In genomic region chrX:139538907-139539593, GRCh38 we compare ENCODE assay signal across 21 cellular contexts. TPM values are rescaled to one million over a fixed set of nuclear protein-coding genes. Genes with fewer than 3 reads are reported as not detected.
DNase-seq lines count a peak whose midpoint lies in the region; ATAC-seq and TF ChIP-seq lines count a peak whose summit lies in the region.
"Had no signal": no experiment of that assay in that cellular context is flagged by ENCODE, and none has a peak within 500 bp of the region (broad histone marks: within the 10 kb centered on the region; RNA-seq: fewer than 3 reads in every experiment).

No MANE protein-coding gene starts in this region.

- no peaks in the 10 kb centered on the region for H3K9me3 ChIP-seq in upper lobe of left lung
- H3K9me3 ChIP-seq: testis had no signal

- no peaks in the 10 kb centered on the region; the same call in 1 of the 2 replicates for H3K27me3 Mint-ChIP-seq in HFFc6 (ENCODE audit: insufficient read depth)
- H3K27me3 Mint-ChIP-seq: progenitor cell of endocrine pancreas had no signal

- TF ChIP-seq EP300 in upper lobe of left lung (IDR thresholded peaks at IDR 0.05), result no peak

- H3K36me3 ChIP-seq in upper lobe of left lung, result no peaks in the 10 kb centered on the region

- TF ChIP-seq CTCF in HFFc6 (IDR thresholded peaks at IDR 0.05), result no peak
- TF ChIP-seq CTCF in upper lobe of left lung (IDR thresholded peaks at IDR 0.05), result no peak

- H3K9me3 Mint-ChIP-seq in HFFc6, result no peaks in the 10 kb centered on the region
- H3K9me3 Mint-ChIP-seq: activated naive CD4-positive, alpha-beta T cell treated with anti-CD3 and anti-CD28 coated beads for 36 hours; naive thymus-derived CD8-positive, alpha-beta T cell had no signal

- no peak overlapping the region for H3K4me3 ChIP-seq in upper lobe of left lung
- H3K4me3 ChIP-seq: testis had no signal

- ATAC-seq in GM18873 (IDR thresholded peaks at IDR 0.05; ENCODE audit: low FRiP score, unreplicated experiment), result peak; percentile 61
- peak; percentile 79 for ATAC-seq in GM21390 (IDR thresholded peaks at IDR 0.05; ENCODE audit: unreplicated experiment)
- peak; percentile 85 for ATAC-seq in HG03064 (IDR thresholded peaks at IDR 0.05; ENCODE audit: low read depth, unreplicated experiment)
- peak; percentile 97 for ATAC-seq in HG03571 (IDR thresholded peaks at IDR 0.05; ENCODE audit: unreplicated experiment)
- no peak for ATAC-seq in GM18519 (IDR thresholded peaks at IDR 0.05; ENCODE audit: low FRiP score, unreplicated experiment)
- ATAC-seq in upper lobe of left lung (ENCODE audit: low FRiP score in 2 of 2), result no peak
- ATAC-seq: naive thymus-derived CD8-positive, alpha-beta T cell had no signal

- H3K4me1 ChIP-seq in upper lobe of left lung, result no peaks in the 10 kb centered on the region
- H3K4me1 ChIP-seq: testis had no signal

- H3K36me3 Mint-ChIP-seq in HFFc6 (ENCODE audit: low read depth), result no peaks in the 10 kb centered on the region
- H3K36me3 Mint-ChIP-seq: naive thymus-derived CD8-positive, alpha-beta T cell had no signal

- H3K27me3 ChIP-seq in upper lobe of left lung, result no peaks in the 10 kb centered on the region
- H3K27me3 ChIP-seq: testis had no signal

- no peak overlapping the region for H3K4me3 Mint-ChIP-seq in HFFc6
- H3K4me3 Mint-ChIP-seq: activated naive CD4-positive, alpha-beta T cell treated with anti-CD3 and anti-CD28 coated beads for 36 hours; naive thymus-derived CD8-positive, alpha-beta T cell had no signal

- 45 to 46% methylated on average over 2 of the region's 2 CpGs for whole genome bisulfite sequencing in upper lobe of left lung, 2 donors

- H3K4me1 Mint-ChIP-seq in HFFc6 (ENCODE audit: low read depth), result no peaks in the 10 kb centered on the region
- H3K4me1 Mint-ChIP-seq: naive thymus-derived CD8-positive, alpha-beta T cell had no signal

- H3K27ac Mint-ChIP-seq in HFFc6, result no peak overlapping the region
- H3K27ac Mint-ChIP-seq: activated naive CD4-positive, alpha-beta T cell treated with anti-CD3 and anti-CD28 coated beads for 36 hours; naive thymus-derived CD8-positive, alpha-beta T cell; progenitor cell of endocrine pancreas had no signal

- no peak for DNase-seq in HFFc6
- DNase-seq in NCI-H524 treated with DMSO at 0.1 percent for 48 hours (lab: John Stamatoyannopoulos, UW), result no peak
- no peak for DNase-seq in upper lobe of left lung
- DNase-seq: activated naive CD4-positive, alpha-beta T cell treated with anti-CD3 and anti-CD28 coated beads for 36 hours; activated T-cell treated with anti-CD3 and anti-CD28 coated beads for 4 hours; aorta; Calu3; GOT3; naive thymus-derived CD8-positive, alpha-beta T cell; NCI-H146; NCI-H446 treated with DMSO at 0.1 percent for 48 hours; Right ventricle myocardium superior; T-helper 1 cell; testis had no signal

- no peak for TF ChIP-seq POLR2A in upper lobe of left lung (IDR thresholded peaks at IDR 0.05)

- no peak overlapping the region for H3K27ac ChIP-seq in upper lobe of left lung
- H3K27ac ChIP-seq: testis had no signal

RNA-seq across cellular contexts. Expression of gene F9, which starts 8.5 kb away (rescaled TPM):
- not detected for total RNA-seq in HFFc6 (2021; fragmentation: NEBNext Ultra II Directional; extraction: Animal tissue kit (Norgen Biotek cat#: 25700))
- total RNA-seq in upper lobe of left lung, result under 1 TPM in 2 of 6 donors, not detected in 4; 0.10 to 0.11 TPM
- total RNA-seq: activated naive CD4-positive, alpha-beta T cell treated with anti-CD3 and anti-CD28 coated beads for 36 hours; aorta; Calu3; G401; naive thymus-derived CD8-positive, alpha-beta T cell; progenitor cell of endocrine pancreas; Right ventricle myocardium superior had no signal

Comparison
In these comparisons a context has a peak if more than half of its experiments do, and no peak if none do; other contexts are left out.
1. ATAC-seq: peak in GM18873 (single experiment), GM21390 (single experiment), HG03064 (single experiment) and HG03571 (single experiment); none in GM18519 (single experiment) and upper lobe of left lung (0 of 2).